Comparison of ENCODE assay signal across 8 cellular contexts in the genomic region with DNA sequence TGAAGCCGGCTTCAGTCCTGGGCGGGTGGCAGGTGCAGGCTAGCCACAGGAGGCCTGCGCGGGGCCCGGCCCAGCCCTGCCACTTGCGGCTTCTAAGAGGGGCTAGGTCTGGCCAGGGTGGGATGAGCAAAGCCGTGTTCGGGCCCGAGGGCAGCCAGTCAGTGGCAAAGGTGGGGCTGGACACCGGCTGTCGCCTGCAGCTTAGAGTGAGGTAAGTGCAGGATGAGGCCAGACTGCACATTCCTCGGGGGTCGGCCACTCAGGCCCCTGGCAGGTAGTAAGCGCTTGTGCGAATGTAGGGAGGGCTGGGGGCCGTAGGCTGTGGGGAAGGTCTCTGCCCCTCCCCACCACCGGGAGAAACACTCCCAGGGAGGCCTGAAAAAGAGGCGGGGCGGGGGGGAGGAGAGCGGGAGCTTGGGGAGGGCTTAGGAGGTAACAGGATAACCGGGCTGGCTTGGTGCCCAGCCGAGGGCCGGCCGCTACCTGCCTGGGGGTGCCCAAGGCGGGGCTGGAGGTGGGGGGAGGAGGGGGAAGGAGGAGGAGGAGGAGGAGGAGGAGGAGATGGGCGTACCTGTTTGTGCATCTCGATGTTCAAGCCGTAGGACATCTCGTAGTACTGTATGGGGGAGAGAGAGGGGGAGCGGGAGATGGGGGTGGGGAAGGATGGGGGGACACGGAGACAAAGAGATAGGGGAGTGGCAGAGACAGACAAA. TPM values are rescaled to one million over a fixed set of nuclear protein-coding genes. Genes with fewer than 3 reads are reported as not detected.
A peak's percentile ranks its signal among the peaks of the same experiment; 100 is the strongest.
DNase-seq lines count a peak whose midpoint lies in the region; ATAC-seq and TF ChIP-seq lines count a peak whose summit lies in the region.

No MANE protein-coding gene starts in this region.

- H3K36me3 ChIP-seq in HUES64 (ENCODE audit: insufficient read depth, low read length) (peaks cover 37% of the 10 kb centered on the region; the same call in 1 of the 2 replicates), iPS-20b (ENCODE audit: insufficient read depth, low read depth, low read length) (peaks cover 23% of the 10 kb centered on the region), testis (ENCODE audit: low read depth, missing control alignments) (no peaks in the 10 kb centered on the region)

- intact Hi-C loops in testis (cut with DNase I; ENCODE audit: low total_unique reads), result no loop called here

- POLR2A ChIA-PET in HEK293T (lab: Yijun Ruan, JAX), result no interaction called here

- peak; percentile 58 for DNase-seq in NCI-H748 (lab: John Stamatoyannopoulos, UW; ENCODE audit: unreplicated experiment)
- no peak for DNase-seq in testis
- no peak for DNase-seq in HEK293T (ENCODE audit: extremely low spot score)
- no peak for DNase-seq in NCI-H526 treated with DMSO at 0.1 percent for 48 hours (lab: John Stamatoyannopoulos, UW)
- no peak for DNase-seq in hypothalamus (lab: John Stamatoyannopoulos, UW)

- TF ChIP-seq CTCF in testis (IDR thresholded peaks at IDR 0.05), result no peak

- CTCF ChIA-PET in HEK293T (lab: Yijun Ruan, JAX), result no interaction called here

- no peak overlapping the region for H3K9ac ChIP-seq in HUES64 (ENCODE audit: low read depth, low read length)
- H3K9ac ChIP-seq in iPS-20b (ENCODE audit: low read depth, low read length), result no peak overlapping the region; the same call in 1 of the 2 replicates

- peak overlapping the region; percentile 49; the same call in 1 of the 2 replicates for H3K27ac ChIP-seq in HUES64 (ENCODE audit: low read depth, low read length)
- no peak overlapping the region for H3K27ac ChIP-seq in iPS-20b (ENCODE audit: low read length)
- peak overlapping the region; percentile 97 for H3K27ac ChIP-seq in testis

- no peak for TF ChIP-seq POLR2A in testis (IDR thresholded peaks at IDR 0.05)

- 17% methylated on average over 29 of the region's 31 CpGs for WGBS in HUES64
- WGBS in testis, 2 donors, result 51 to 52% methylated on average over 17 to 31 of the region's 31 CpGs

- H3K27me3 ChIP-seq in HUES64 (ENCODE audit: insufficient read depth, low read length) (peaks cover 2% of the 10 kb centered on the region), iPS-20b (ENCODE audit: insufficient read depth, low read length) (peaks cover 8% of the 10 kb centered on the region; the same call in 1 of the 2 replicates), testis (no peaks in the 10 kb centered on the region)

- no peak overlapping the region for H3K4me3 ChIP-seq in HUES64 (ENCODE audit: low read length)
- peak overlapping the region; percentile 21; the same call in 1 of the 2 replicates for H3K4me3 ChIP-seq in iPS-20b (ENCODE audit: low read length)
- no peak overlapping the region for H3K4me3 ChIP-seq in testis

- peaks cover 30% of the 10 kb centered on the region for H3K4me1 ChIP-seq in HUES64 (ENCODE audit: insufficient read depth, low read length)
- peaks cover 10% of the 10 kb centered on the region for H3K4me1 ChIP-seq in iPS-20b (ENCODE audit: insufficient read depth, low read length)
- peaks cover 60% of the 10 kb centered on the region for H3K4me1 ChIP-seq in testis

- no peak for ATAC-seq in GM18861 (IDR thresholded peaks at IDR 0.05; ENCODE audit: unreplicated experiment)

- no peaks in the 10 kb centered on the region for H3K9me3 ChIP-seq in HUES64 (ENCODE audit: insufficient read depth, low read depth, low read length)
- H3K9me3 ChIP-seq in iPS-20b (ENCODE audit: insufficient read depth, low read depth, low read length), result no peaks in the 10 kb centered on the region
- H3K9me3 ChIP-seq in testis, result no peaks in the 10 kb centered on the region

TF ChIP-seq in HEK293T, 16 proteins besides CTCF, POLR2A, EP300 and RAD21:
- no peak for TF ChIP-seq PKNOX1 (IDR thresholded peaks at IDR 0.05)

RNA-seq across cellular contexts. Expression of gene TLE5, which starts 6.4 kb away (rescaled TPM):
- polyA plus RNA-seq in HUES64 (2013, experiment 1 of 2), result 95.1 TPM
- 123 TPM for polyA plus RNA-seq in HUES64 (2013, experiment 2 of 2)
- 100 to 1,000 TPM; 354 to 539 TPM for total RNA-seq in testis
- polyA plus RNA-seq in testis (ENCODE audit: insufficient read depth, low read depth, low replicate concordance), result 314 TPM

RNA-seq across cellular contexts. Expression of gene TLE2, which starts 26.8 kb away (rescaled TPM):
- polyA plus RNA-seq in HUES64 (2013, experiment 1 of 2), result 1.8 TPM
- polyA plus RNA-seq in HUES64 (2013, experiment 2 of 2), result 2.2 TPM
- total RNA-seq in testis, result 10 to 100 TPM; 70.5 to 76.6 TPM
- 30.2 TPM for polyA plus RNA-seq in testis (ENCODE audit: insufficient read depth, low read depth, low replicate concordance)

RNA-seq across cellular contexts. Expression of gene GNA11, which starts 38.3 kb away (rescaled TPM):
- 12.7 TPM for polyA plus RNA-seq in HUES64 (2013, experiment 1 of 2)
- polyA plus RNA-seq in HUES64 (2013, experiment 2 of 2), result 12.2 TPM
- 100 to 1,000 TPM; 113 to 122 TPM for total RNA-seq in testis
- 125 TPM for polyA plus RNA-seq in testis (ENCODE audit: insufficient read depth, low read depth, low replicate concordance)
